ENCODE assay signal across 1 cellular context in the genomic region with DNA sequence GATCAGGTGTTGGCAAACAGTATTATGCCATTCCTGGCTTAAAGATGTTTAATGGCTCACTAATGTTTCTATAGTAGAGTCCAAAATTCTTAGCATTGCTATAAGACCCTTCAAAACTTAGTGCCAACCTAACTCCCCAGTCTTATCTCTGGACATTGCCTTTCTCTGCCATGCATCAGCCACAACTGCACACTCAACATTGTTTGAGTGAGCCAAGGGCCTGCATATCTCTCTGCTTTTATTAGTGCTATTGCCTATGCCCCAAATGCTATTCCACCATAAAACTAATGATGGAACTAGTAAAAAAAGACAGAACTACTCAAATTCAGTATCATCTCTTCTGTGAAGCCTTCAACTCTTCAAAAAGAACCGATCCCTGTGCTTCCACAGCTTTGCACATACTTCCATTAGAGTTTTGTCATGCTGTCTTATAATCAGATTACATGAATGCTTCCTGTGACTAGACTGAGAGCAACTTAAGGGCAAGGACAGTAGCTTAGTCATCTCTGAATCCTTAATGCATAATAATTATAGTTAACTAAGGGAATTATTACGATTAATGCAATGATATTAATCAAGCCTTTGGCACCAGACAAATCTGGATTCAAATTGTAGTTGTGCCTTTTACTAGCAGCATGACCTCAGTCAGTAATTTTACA.
TF ChIP-seq lines count a peak whose summit lies in the region.

No MANE protein-coding gene starts in this region.

TF ChIP-seq in GM23338, 12 proteins besides CTCF, POLR2A, EP300 and RAD21 (continued from another document):
- TF ChIP-seq ZNF462 (CRISPR knock-in tag; IDR thresholded peaks at IDR 0.05) (no peak), STAT1 (IDR thresholded peaks at IDR 0.05; ENCODE audit: unreplicated experiment) (no peak), REST (IDR thresholded peaks at IDR 0.05; ENCODE audit: unreplicated experiment) (no peak), ZNF331 (CRISPR knock-in tag; IDR thresholded peaks at IDR 0.05; ENCODE audit: low read depth) (no peak), JUNB (IDR thresholded peaks at IDR 0.05; ENCODE audit: unreplicated experiment) (no peak), EZH2 (IDR thresholded peaks at IDR 0.05; ENCODE audit: low read depth, unreplicated experiment) (no peak), EZH2phosphoT487 (IDR thresholded peaks at IDR 0.05; ENCODE audit: unreplicated experiment) (no peak)
